ENCODE assay signal across 22 cellular contexts in the genomic region with DNA sequence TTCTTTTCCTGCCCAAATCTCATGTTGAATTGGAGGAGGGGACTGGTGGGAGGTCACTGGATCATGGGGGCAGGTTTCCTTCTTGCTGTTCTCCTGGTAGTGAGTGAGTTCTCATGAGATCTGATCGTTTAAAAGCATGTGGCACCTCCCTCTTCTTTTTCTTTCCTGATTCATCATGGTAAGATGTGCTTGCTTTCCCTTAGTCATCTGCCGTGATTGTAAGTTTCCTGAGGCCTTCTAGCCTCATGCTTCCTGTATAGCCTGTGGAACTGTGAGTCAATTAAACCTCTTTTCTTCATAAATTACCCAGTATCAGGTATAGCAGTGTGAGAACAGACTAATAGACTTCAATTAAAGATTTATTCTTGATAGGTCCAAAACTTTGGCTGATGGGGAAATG.
"Had no signal": no experiment of that assay in that cellular context is flagged by ENCODE, and none has a peak within 500 bp of the region (broad histone marks: within the 10 kb centered on the region; RNA-seq: fewer than 3 reads in every experiment).

No MANE protein-coding gene starts in this region.

- H3K4me3 Mint-ChIP-seq: activated CD4-positive, alpha-beta T cell treated with anti-CD3 and anti-CD28 coated beads, Interleukin-2, amount 10 ng/mL, durations not matched to agents 7 days and 5 days; activated CD8-positive, alpha-beta T cell treated with anti-CD3 and anti-CD28 coated beads, Interleukin-2, amount 10 ng/mL, durations not matched to agents 7 days and 5 days; activated T-helper 1 cell treated with anti-CD3 and anti-CD28 coated beads, Interleukin-12 subunit alpha, Interleukin-12 subunit beta, Interleukin-2, Interleukin-4 antibody, amounts not matched to agents 30 ng/mL and 10 ng/mL and 1 ng/mL, durations not matched to agents 14 hours and 24 hours and 36 hours; nephron had no signal

- DNase-seq: activated CD4-positive, alpha-beta T cell treated with anti-CD3 and anti-CD28 coated beads, Interleukin-2, amount 10 ng/mL, durations not matched to agents 7 days and 5 days; activated CD4-positive, CD25-positive, alpha-beta regulatory T cell; activated CD8-positive, alpha-beta T cell treated with anti-CD3 and anti-CD28 coated beads, Interleukin-2, amount 10 ng/mL, durations not matched to agents 7 days and 5 days; activated gamma-delta T cell treated with Interleukin-2 at 50 U/mL for 16 hours; amniotic stem cell; cortex of kidney; erythroblast; gastrocnemius medialis; hippocampal formation; left ventricle myocardium superior; midbrain; right lobe of liver; stimulated activated CD4-positive, alpha-beta T cell treated with anti-CD3 and anti-CD28 coated beads, Interleukin-1b, Interleukin-23, amount 100 ng/mL, for 48 hours; SW 1271; T-helper 17 cell; transverse colon had no signal

- ATAC-seq: activated CD8-positive, alpha-beta T cell treated with anti-CD3 and anti-CD28 coated beads, Interleukin-2, amount 10 ng/mL, durations not matched to agents 7 days and 5 days; gastrocnemius medialis; left ventricle myocardium superior; right lobe of liver; T-helper 17 cell had no signal

- H3K27me3 Mint-ChIP-seq: activated CD4-positive, alpha-beta T cell treated with anti-CD3 and anti-CD28 coated beads, Interleukin-2, amount 10 ng/mL, durations not matched to agents 7 days and 5 days had no signal

- H3K27ac ChIP-seq: cardiac muscle cell, gastrocnemius medialis, parathyroid adenoma, right lobe of liver, skin epidermis, transverse colon had no signal

- H3K27ac Mint-ChIP-seq: activated CD4-positive, alpha-beta T cell treated with anti-CD3 and anti-CD28 coated beads, Interleukin-2, amount 10 ng/mL, durations not matched to agents 7 days and 5 days; activated CD8-positive, alpha-beta T cell treated with anti-CD3 and anti-CD28 coated beads, Interleukin-2, amount 10 ng/mL, durations not matched to agents 7 days and 5 days; activated naive CD4-positive, alpha-beta T cell treated with anti-CD3 and anti-CD28 coated beads, Interleukin-2, amount 50 U/mL, for 72 hours; activated T-helper 1 cell treated with anti-CD3 and anti-CD28 coated beads, Interleukin-12 subunit alpha, Interleukin-12 subunit beta, Interleukin-2, Interleukin-4 antibody, amounts not matched to agents 30 ng/mL and 10 ng/mL and 1 ng/mL, durations not matched to agents 14 hours and 24 hours and 36 hours; T-helper 17 cell had no signal
